1 cellular context compared by ENCODE assay signal in genomic region chr4:114458728-114459127, GRCh38.
TF ChIP-seq lines count a peak whose summit lies in the region.

No MANE protein-coding gene starts in this region.

TF ChIP-seq in H1, 55 proteins besides CTCF, POLR2A, EP300 and RAD21:
- TF ChIP-seq SIN3A (conservative IDR thresholded peaks at IDR 0.05 in 1 of 2, IDR thresholded peaks at IDR 0.05 in 1 of 2; ENCODE audit: low read depth in 1 of 2, low read length in 2 of 2) (no peak), TCF12 (IDR thresholded peaks at IDR 0.05; ENCODE audit: low read depth, low read length) (no peak), SRF (IDR thresholded peaks at IDR 0.05; ENCODE audit: low read depth, low read length) (no peak), MAFK (IDR thresholded peaks at IDR 0.05; ENCODE audit: low read depth, low read length) (no peak), GTF2F1 (IDR thresholded peaks at IDR 0.05; ENCODE audit: borderline replicate concordance, low read depth, low read length) (no peak), SP2 (IDR thresholded peaks at IDR 0.05; ENCODE audit: low read length) (no peak), SIRT6 (IDR thresholded peaks at IDR 0.05; ENCODE audit: low read length) (no peak), TAF1 (IDR thresholded peaks at IDR 0.05; ENCODE audit: low read depth, low read length) (no peak), KDM1A (IDR thresholded peaks at IDR 0.05; ENCODE audit: borderline replicate concordance, low read length) (no peak), EZH2 (IDR thresholded peaks at IDR 0.05; ENCODE audit: low read depth, low read length, severe bottlenecking) (no peak), CHD1 (IDR thresholded peaks at IDR 0.05; ENCODE audit: low read depth, low read length) (no peak), CBX5 (IDR thresholded peaks at IDR 0.05; ENCODE audit: low read depth, low read length) (no peak), BCL11A (IDR thresholded peaks at IDR 0.05; ENCODE audit: low read depth in 2 of 2, low read length in 2 of 2) (no peak), GABPA (IDR thresholded peaks at IDR 0.05; ENCODE audit: borderline replicate concordance, insufficient read depth, low read length) (no peak), HDAC6 (IDR thresholded peaks at IDR 0.05; ENCODE audit: low read depth, low read length) (no peak), ATF2 (IDR thresholded peaks at IDR 0.05; ENCODE audit: low read length) (no peak), TBP (IDR thresholded peaks at IDR 0.05; ENCODE audit: low read depth, low read length) (no peak), BACH1 (IDR thresholded peaks at IDR 0.05; ENCODE audit: low read length) (no peak)
